Comparison of ENCODE assay signal across 9 cellular contexts in the genomic region with DNA sequence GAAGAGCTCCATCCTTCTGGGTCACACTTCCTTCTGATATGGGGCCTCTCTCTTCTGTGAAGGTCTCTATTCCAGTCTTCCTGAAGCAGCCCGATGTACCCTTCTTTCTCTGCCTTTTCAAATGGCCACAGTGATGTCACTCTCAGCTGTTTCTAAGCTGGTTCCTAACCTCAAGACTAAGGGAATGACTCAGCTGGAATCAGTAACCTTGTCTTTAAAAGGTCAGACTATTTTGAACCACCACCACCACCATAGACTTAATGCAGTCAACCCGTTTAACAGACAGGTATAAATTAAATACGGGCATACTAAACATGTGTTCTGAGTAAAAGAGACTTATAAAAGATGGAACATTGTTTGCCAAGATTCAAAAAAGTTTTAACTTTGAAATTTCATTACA.
A peak's percentile ranks its signal among the peaks of the same experiment; 100 is the strongest.
DNase-seq lines count a peak whose midpoint lies in the region; ATAC-seq lines count a peak whose summit lies in the region.
"Had no signal": no experiment of that assay in that cellular context is flagged by ENCODE, and none has a peak within 500 bp of the region (broad histone marks: within the 10 kb centered on the region; RNA-seq: fewer than 3 reads in every experiment).

No MANE protein-coding gene starts in this region.

- no peaks in the 10 kb centered on the region for H3K36me3 ChIP-seq in mesendoderm (ENCODE audit: control insufficient read depth, insufficient read depth, low read length)

- H3K9ac ChIP-seq in mesendoderm (ENCODE audit: low read length), result no peak overlapping the region

- H3K79me2 ChIP-seq in mesendoderm (ENCODE audit: control insufficient read depth, insufficient read depth, low read length), result no peaks in the 10 kb centered on the region

- H3K18ac ChIP-seq in mesendoderm (ENCODE audit: low read length), result no peak overlapping the region

- no peak overlapping the region for H2BK120ac ChIP-seq in mesendoderm (ENCODE audit: low read depth, low read length)

- WGBS in mesendoderm (ENCODE audit: extremely low coverage, insufficient coverage, low lambda C conversion rate), result no CpG with 5 or more reads among the region's 3 CpGs

- H2BK5ac ChIP-seq in mesendoderm (ENCODE audit: low read length), result no peak overlapping the region

- no peak overlapping the region for H2AK5ac ChIP-seq in mesendoderm (ENCODE audit: low read length)

- ATAC-seq in GM18907 (IDR thresholded peaks at IDR 0.05; ENCODE audit: unreplicated experiment) (peak; percentile 89), GM21737 (IDR thresholded peaks at IDR 0.05; ENCODE audit: unreplicated experiment) (peak; percentile 67), HG03469 (IDR thresholded peaks at IDR 0.05; ENCODE audit: unreplicated experiment) (peak; percentile 69)

- no peak overlapping the region for H4K8ac ChIP-seq in mesendoderm (ENCODE audit: low read depth, low read length)

- no peak overlapping the region for H3K23ac ChIP-seq in mesendoderm (ENCODE audit: low read length)

- no peak overlapping the region for H3K27ac ChIP-seq in mesendoderm (ENCODE audit: low read depth, low read length)

- H2BK15ac ChIP-seq in mesendoderm (replicated peaks; ENCODE audit: low read depth), result no peak overlapping the region

- H3K79me1 ChIP-seq in mesendoderm (ENCODE audit: low read length), result no peaks in the 10 kb centered on the region

- DNase-seq in mesendoderm (peak; percentile 11), hepatic stellate cell (ENCODE audit: low spot score) (no peak), 8988T (no peak)
- DNase-seq in stimulated activated CD4-positive, alpha-beta T cell treated with anti-CD3 and anti-CD28 coated beads, Interleukin-4, amount 100 ng/mL, for 1 hour, result no peak
- no peak for DNase-seq in stimulated activated CD4-positive, alpha-beta T cell treated with anti-CD3 and anti-CD28 coated beads, Interleukin-15, amount 100 ng/mL, for 24 hours
- DNase-seq: glutamatergic neuron had no signal

- H3K4ac ChIP-seq in mesendoderm (ENCODE audit: low read depth, low read length), result no peak overlapping the region

- no peaks in the 10 kb centered on the region for H3K4me1 ChIP-seq in mesendoderm (ENCODE audit: control insufficient read depth, low read depth, low read length)

- H3K4me3 ChIP-seq in mesendoderm (ENCODE audit: low read length), result no peak overlapping the region

- H3K27me3 ChIP-seq in mesendoderm (ENCODE audit: insufficient read depth, low read length, poor library complexity), result no peaks in the 10 kb centered on the region

- H3K56ac ChIP-seq in mesendoderm (ENCODE audit: low read length), result no peak overlapping the region

- H3K4me2 ChIP-seq in mesendoderm (ENCODE audit: low read length), result no peak overlapping the region

- no peak overlapping the region for H4K5ac ChIP-seq in mesendoderm (ENCODE audit: low read length)
